Comparison of ENCODE assay signal across 6 cellular contexts in the genomic region with DNA sequence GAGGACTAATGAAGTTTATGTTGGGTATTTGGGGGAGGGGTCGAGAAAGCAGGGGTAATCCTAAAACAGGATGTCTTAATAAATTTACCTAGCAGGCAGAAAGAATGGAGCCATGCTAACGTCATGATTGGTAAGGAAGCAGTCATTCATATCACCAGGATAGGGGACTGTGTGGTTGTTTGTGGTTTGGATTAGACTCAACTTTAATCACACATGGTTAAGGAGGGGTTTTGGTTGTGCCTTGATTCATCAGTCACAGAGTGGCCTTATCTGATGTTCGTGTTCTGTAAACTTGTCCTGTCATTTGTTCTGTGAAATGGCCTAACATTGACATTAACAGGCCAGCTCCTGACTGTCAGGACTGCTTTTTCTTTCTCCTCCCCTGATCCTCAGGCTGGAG. TPM values are rescaled to one million over a fixed set of nuclear protein-coding genes. Genes with fewer than 3 reads are reported as not detected.
"Had no signal": no experiment of that assay in that cellular context is flagged by ENCODE, and none has a peak within 500 bp of the region (broad histone marks: within the 10 kb centered on the region; RNA-seq: fewer than 3 reads in every experiment).

No MANE protein-coding gene starts in this region.

RNA-seq across cellular contexts. Expression of a gene that starts 40.1 kb away (rescaled TPM):
- total RNA-seq: GM23338, H1, H7, HepG2, HT1080 had no signal
- polyA plus RNA-seq: GM23338, H1, IgD-negative memory B cell had no signal
